In the genomic region with DNA sequence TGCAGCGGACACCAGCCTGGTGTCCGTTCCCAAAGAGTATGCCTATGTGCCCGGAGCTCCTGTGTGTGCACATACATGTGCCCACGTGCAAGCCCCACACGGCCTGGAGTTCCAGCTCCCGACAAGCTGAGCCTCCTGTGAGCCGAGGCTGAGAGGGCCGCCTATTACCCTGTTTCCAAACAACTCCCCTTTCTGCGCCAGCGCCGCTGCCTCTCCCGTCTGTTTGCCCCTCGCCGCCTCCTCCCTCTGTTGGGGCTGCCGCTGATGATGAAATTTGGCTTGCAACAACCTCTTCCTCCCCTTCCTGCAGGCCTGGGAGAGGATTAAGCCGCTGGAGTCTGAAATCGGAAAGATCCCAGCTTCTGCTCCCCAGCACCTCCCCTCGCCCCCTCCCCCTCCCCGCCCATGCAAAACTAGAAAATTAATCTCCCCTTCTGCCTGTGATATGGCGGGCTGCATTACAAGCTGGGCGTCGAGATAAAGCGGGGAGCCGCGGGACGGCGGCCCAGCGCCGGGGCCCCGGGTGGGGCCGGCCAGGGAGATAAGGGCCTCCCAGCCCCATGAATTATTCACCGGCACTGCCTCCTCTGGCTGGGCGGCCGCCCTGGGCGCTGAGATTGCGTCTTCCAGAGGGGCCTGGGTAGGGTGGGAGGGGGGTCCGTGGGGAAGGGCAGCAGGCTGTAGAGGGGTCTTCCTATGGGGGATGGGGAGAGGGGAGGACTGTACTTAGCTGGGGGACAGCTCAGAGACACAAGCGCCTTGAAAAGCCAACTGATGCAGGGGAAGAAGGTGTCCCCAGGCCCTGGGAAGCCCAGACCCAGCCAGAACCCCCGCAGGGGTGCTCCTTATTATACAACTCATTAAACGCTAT, we compare ENCODE assay signal across 9 cellular contexts. TPM values are rescaled to one million over a fixed set of nuclear protein-coding genes. Genes with fewer than 3 reads are reported as not detected.
DNase-seq lines count a peak whose midpoint lies in the region; ATAC-seq and TF ChIP-seq lines count a peak whose summit lies in the region.
"Had no signal": no experiment of that assay in that cellular context is flagged by ENCODE, and none has a peak within 500 bp of the region (broad histone marks: within the 10 kb centered on the region; RNA-seq: fewer than 3 reads in every experiment).

No MANE protein-coding gene starts in this region.

- no peaks in the 10 kb centered on the region for H3K36me3 ChIP-seq in vagina

- no peak overlapping the region for H3K27ac Mint-ChIP-seq in activated CD8-positive, alpha-beta T cell treated with anti-CD3 and anti-CD28 coated beads for 36 hours
- no peak overlapping the region for H3K27ac Mint-ChIP-seq in activated CD8-positive, alpha-beta T cell treated with anti-CD3 and anti-CD28 coated beads, Interleukin-2, amount 10 ng/mL, durations not matched to agents 7 days and 5 days

- H3K27ac ChIP-seq in coronary artery, result peak overlapping the region in 1 of 2 donors; percentile 26
- H3K27ac ChIP-seq in vagina, result peak overlapping the region; percentile 69

- peaks cover 15% of the 10 kb centered on the region for H3K4me1 ChIP-seq in vagina

- CTCF ChIA-PET in activated CD8-positive, alpha-beta T cell treated with anti-CD3 and anti-CD28 coated beads for 36 hours (lab: Charles Lee), result interaction anchor here (0.9 to 5.1 kb wide), 5 partner anchors 12 to 105 kb away, joined by 3 to 33 read pairs (median 11); no protein-coding TSS in a partner anchor
- CTCF ChIA-PET in activated CD8-positive, alpha-beta T cell treated with anti-CD3 and anti-CD28 coated beads, Interleukin-2, amount 10 ng/mL, durations not matched to agents 7 days and 5 days (lab: Charles Lee), result interaction anchor here (0.7 to 4.9 kb wide), 7 partner anchors 11 to 83 kb away, joined by 3 to 17 read pairs (median 6); no protein-coding TSS in a partner anchor

- no peak for TF ChIP-seq CTCF in activated CD8-positive, alpha-beta T cell treated with anti-CD3 and anti-CD28 coated beads for 36 hours (IDR thresholded peaks at IDR 0.05)
- no peak for TF ChIP-seq CTCF in coronary artery (IDR thresholded peaks at IDR 0.05)
- no peak for TF ChIP-seq CTCF in lower leg skin (IDR thresholded peaks at IDR 0.05)
- TF ChIP-seq CTCF in vagina (IDR thresholded peaks at IDR 0.05), result no peak

- 9 to 20% methylated on average over 34 to 36 of the region's 40 CpGs for WGBS in lower leg skin, 2 donors

- H3K9me3 ChIP-seq in vagina, result no peaks in the 10 kb centered on the region

- POLR2A ChIA-PET in activated CD8-positive, alpha-beta T cell treated with anti-CD3 and anti-CD28 coated beads for 36 hours (lab: Charles Lee), result interaction anchor here (1.2 kb wide), 1 partner anchor 8 kb away, joined by 3 read pairs; no protein-coding TSS in a partner anchor
- POLR2A ChIA-PET in activated CD8-positive, alpha-beta T cell treated with anti-CD3 and anti-CD28 coated beads, Interleukin-2, amount 10 ng/mL, durations not matched to agents 7 days and 5 days (lab: Charles Lee), result no interaction called here

- H3K27me3 Mint-ChIP-seq in activated CD8-positive, alpha-beta T cell treated with anti-CD3 and anti-CD28 coated beads for 36 hours, result peaks cover 33% of the 10 kb centered on the region
- H3K27me3 Mint-ChIP-seq in activated CD8-positive, alpha-beta T cell treated with anti-CD3 and anti-CD28 coated beads, Interleukin-2, amount 10 ng/mL, durations not matched to agents 7 days and 5 days (ENCODE audit: low read depth), result peaks cover 47% of the 10 kb centered on the region

- TF ChIP-seq POLR2A in lower leg skin (IDR thresholded peaks at IDR 0.05) (no peak), vagina (IDR thresholded peaks at IDR 0.05) (no peak)

- no peaks in the 10 kb centered on the region for H3K36me3 Mint-ChIP-seq in activated CD8-positive, alpha-beta T cell treated with anti-CD3 and anti-CD28 coated beads for 36 hours (ENCODE audit: low read depth)
- H3K36me3 Mint-ChIP-seq in activated CD8-positive, alpha-beta T cell treated with anti-CD3 and anti-CD28 coated beads, Interleukin-2, amount 10 ng/mL, durations not matched to agents 7 days and 5 days (ENCODE audit: low read depth), result no peaks in the 10 kb centered on the region
- H3K36me3 Mint-ChIP-seq: IgD-negative memory B cell had no signal

- peak; percentile 27 for ATAC-seq in activated CD8-positive, alpha-beta T cell treated with anti-CD3 and anti-CD28 coated beads for 36 hours
- no peak for ATAC-seq in activated CD8-positive, alpha-beta T cell treated with anti-CD3 and anti-CD28 coated beads, Interleukin-2, amount 10 ng/mL, durations not matched to agents 7 days and 5 days
- no peak for ATAC-seq in HG03342 (IDR thresholded peaks at IDR 0.05; ENCODE audit: unreplicated experiment)

- no peaks in the 10 kb centered on the region for H3K27me3 ChIP-seq in vagina

- H3K4me1 Mint-ChIP-seq in activated CD8-positive, alpha-beta T cell treated with anti-CD3 and anti-CD28 coated beads for 36 hours (ENCODE audit: low read depth), result peaks cover 1% of the 10 kb centered on the region
- H3K4me1 Mint-ChIP-seq in activated CD8-positive, alpha-beta T cell treated with anti-CD3 and anti-CD28 coated beads, Interleukin-2, amount 10 ng/mL, durations not matched to agents 7 days and 5 days (ENCODE audit: low read depth), result peaks cover 5% of the 10 kb centered on the region

- no peak overlapping the region for H3K4me3 Mint-ChIP-seq in activated CD8-positive, alpha-beta T cell treated with anti-CD3 and anti-CD28 coated beads for 36 hours
- no peak overlapping the region for H3K4me3 Mint-ChIP-seq in activated CD8-positive, alpha-beta T cell treated with anti-CD3 and anti-CD28 coated beads, Interleukin-2, amount 10 ng/mL, durations not matched to agents 7 days and 5 days
- H3K4me3 Mint-ChIP-seq: IgD-negative memory B cell had no signal

- intact Hi-C loops in activated CD8-positive, alpha-beta T cell treated with anti-CD3 and anti-CD28 coated beads for 36 hours (cut with micrococcal nuclease), result no loop called here
- intact Hi-C loops in lower leg skin (cut with DNase I; ENCODE audit: low total_unique reads) (loop anchor here (5.0 to 10.0 kb wide), 2 partner anchors 78 to 276 kb away; partner anchors contain the start of gene AQP6), vagina (cut with DNase I) (loop anchor here (10.0 kb wide), 1 partner anchor 76 kb away; the partner anchor contains the start of gene AQP6)

- no peaks in the 10 kb centered on the region for H3K9me3 Mint-ChIP-seq in activated CD8-positive, alpha-beta T cell treated with anti-CD3 and anti-CD28 coated beads for 36 hours
- H3K9me3 Mint-ChIP-seq in activated CD8-positive, alpha-beta T cell treated with anti-CD3 and anti-CD28 coated beads, Interleukin-2, amount 10 ng/mL, durations not matched to agents 7 days and 5 days (ENCODE audit: insufficient read depth), result no peaks in the 10 kb centered on the region
- H3K9me3 Mint-ChIP-seq: IgD-negative memory B cell had no signal

- H3K4me3 ChIP-seq in coronary artery (peak overlapping the region; percentile 62), lower leg skin (ENCODE audit: low read depth, poor library complexity, severe bottlenecking) (no peak overlapping the region), vagina (peak overlapping the region; percentile 30 to 39)

- DNase-seq in activated CD8-positive, alpha-beta T cell treated with anti-CD3 and anti-CD28 coated beads for 36 hours, result no peak
- DNase-seq in activated CD8-positive, alpha-beta T cell treated with anti-CD3 and anti-CD28 coated beads, Interleukin-2, amount 10 ng/mL, durations not matched to agents 7 days and 5 days, result no peak
- DNase-seq in coronary artery (ENCODE audit: low spot score) (no peak), lower leg skin (ENCODE audit: low spot score in 2 of 2) (peak; percentile 41 to 93), vagina (ENCODE audit: extremely low spot score in 2 of 2) (no peak), NCI-H1092 (lab: John Stamatoyannopoulos, UW) (no peak)
- no peak for DNase-seq in stimulated activated CD4-positive, alpha-beta T cell treated with anti-CD3 and anti-CD28 coated beads, Interleukin-15, amount 100 ng/mL, for 24 hours

RNA-seq across cellular contexts. Expression of gene ASIC1, which starts 6.8 kb away (rescaled TPM):
- 10 to 100 TPM; 14.3 to 17.3 TPM for total RNA-seq in activated CD8-positive, alpha-beta T cell treated with anti-CD3 and anti-CD28 coated beads for 36 hours
- total RNA-seq in activated CD8-positive, alpha-beta T cell treated with anti-CD3 and anti-CD28 coated beads, Interleukin-2, amount 10 ng/mL, durations not matched to agents 7 days and 5 days, result 10 to 100 TPM; 25.4 to 27.9 TPM
- total RNA-seq in lower leg skin (1 to 10 TPM in 1 of 4 donors, under 1 TPM in 3; 0.25 to 1.4 (median 0.42) TPM), vagina (2.9 TPM)

RNA-seq across cellular contexts. Expression of gene RACGAP1, which starts 25.4 kb away (rescaled TPM):
- 100 to 1,000 TPM; 113 to 117 TPM for total RNA-seq in activated CD8-positive, alpha-beta T cell treated with anti-CD3 and anti-CD28 coated beads for 36 hours
- total RNA-seq in activated CD8-positive, alpha-beta T cell treated with anti-CD3 and anti-CD28 coated beads, Interleukin-2, amount 10 ng/mL, durations not matched to agents 7 days and 5 days, result 100 to 1,000 TPM; 185 to 200 TPM
- total RNA-seq in lower leg skin (10 to 100 TPM; 11.6 to 16.8 (median 15.9) TPM), vagina (19.2 TPM)

RNA-seq across cellular contexts. Expression of gene SMARCD1, which starts 34.5 kb away (rescaled TPM):
- 10 to 100 TPM; 47.3 to 55.1 TPM for total RNA-seq in activated CD8-positive, alpha-beta T cell treated with anti-CD3 and anti-CD28 coated beads for 36 hours
- total RNA-seq in activated CD8-positive, alpha-beta T cell treated with anti-CD3 and anti-CD28 coated beads, Interleukin-2, amount 10 ng/mL, durations not matched to agents 7 days and 5 days, result 10 to 100 TPM; 72.3 to 78.1 TPM
- total RNA-seq in lower leg skin, result 10 to 100 TPM; 32.0 to 77.2 (median 45.1) TPM
- total RNA-seq in vagina, result 42.2 TPM

RNA-seq across cellular contexts. Expression of gene GPD1, which starts 53.2 kb away (rescaled TPM):
- under 1 TPM; 0.16 to 0.20 TPM for total RNA-seq in activated CD8-positive, alpha-beta T cell treated with anti-CD3 and anti-CD28 coated beads for 36 hours
- under 1 TPM; 0.23 to 0.82 TPM for total RNA-seq in activated CD8-positive, alpha-beta T cell treated with anti-CD3 and anti-CD28 coated beads, Interleukin-2, amount 10 ng/mL, durations not matched to agents 7 days and 5 days
- total RNA-seq in lower leg skin (10 to 100 TPM; 29.9 to 38.8 (median 36.7) TPM), vagina (65.3 TPM)

Comparison
In these comparisons a context has a peak if more than half of its experiments do, and no peak if none do; other contexts are left out.
1. DNase-seq: peak in lower leg skin (2 of 2); none in activated CD8-positive, alpha-beta T cell treated with anti-CD3 and anti-CD28 coated beads for 36 hours (single experiment), activated CD8-positive, alpha-beta T cell treated with anti-CD3 and anti-CD28 coated beads, Interleukin-2, amount 10 ng/mL, durations not matched to agents 7 days and 5 days (single experiment), coronary artery (single experiment), vagina (0 of 2), NCI-H1092 (single experiment) and stimulated activated CD4-positive, alpha-beta T cell treated with anti-CD3 and anti-CD28 coated beads, Interleukin-15, amount 100 ng/mL, for 24 hours (single experiment).